Comparison of ENCODE assay signal across 16 cellular contexts in genomic region chr5:54390539-54391031, GRCh38.
A peak's percentile ranks its signal among the peaks of the same experiment; 100 is the strongest.
DNase-seq lines count a peak whose midpoint lies in the region; ATAC-seq and TF ChIP-seq lines count a peak whose summit lies in the region.
"Had no signal": no experiment of that assay in that cellular context is flagged by ENCODE, and none has a peak within 500 bp of the region (broad histone marks: within the 10 kb centered on the region; RNA-seq: fewer than 3 reads in every experiment).

No MANE protein-coding gene starts in this region.

- H3K4me1 Mint-ChIP-seq in GM23338: peaks cover 3% of the 10 kb centered on the region
- H3K4me1 Mint-ChIP-seq: central memory CD8-positive, alpha-beta T cell; T-helper 17 cell had no signal

- H2AFZ ChIP-seq in GM23338 (peak overlapping the region; percentile 78; the same call in 1 of the 2 replicates), hepatocyte (no peak overlapping the region), Karpas-422 (ENCODE audit: low read length) (no peak overlapping the region)

- H3K9me2 ChIP-seq in GM23338 (ENCODE audit: insufficient read depth) (0 out of 2 replicates have a peak, but pooled peaks cover 3% of the 10 kb centered on the region), hepatocyte (replicated peaks; ENCODE audit: insufficient read depth) (no peaks in the 10 kb centered on the region), Karpas-422 (replicated peaks; ENCODE audit: insufficient read depth, low read length) (no peaks in the 10 kb centered on the region)

- H3K4me3 Mint-ChIP-seq in GM23338: no peak overlapping the region
- H3K4me3 Mint-ChIP-seq: central memory CD8-positive, alpha-beta T cell; T-helper 17 cell had no signal

- H3K36me3 ChIP-seq in GM23338 (ENCODE audit: insufficient read depth): no peaks in the 10 kb centered on the region; the same call in 1 of the 2 replicates
- no peaks in the 10 kb centered on the region for H3K36me3 ChIP-seq in SJCRH30
- no peaks in the 10 kb centered on the region for H3K36me3 ChIP-seq in hepatocyte (replicated peaks; ENCODE audit: insufficient read depth, low read depth)
- H3K36me3 ChIP-seq in Karpas-422 (ENCODE audit: insufficient read depth, low read length): no peaks in the 10 kb centered on the region

- H3K27me3 Mint-ChIP-seq in GM23338 (ENCODE audit: insufficient read depth, low read depth, poor library complexity): no peaks in the 10 kb centered on the region

- H3K36me3 Mint-ChIP-seq in GM23338 (ENCODE audit: low read depth): no peaks in the 10 kb centered on the region

- DNase-seq in GM12864 (ENCODE audit: low read depth): peak; percentile 8
- DNase-seq in GM23338 (ENCODE audit: low spot score): no peak
- DNase-seq in SJCRH30: peak; percentile 50 to 67
- DNase-seq in hepatocyte (ENCODE audit: low spot score): no peak
- DNase-seq in iPS-NIHi7 (ENCODE audit: extremely low spot score): no peak
- DNase-seq in Karpas-422: no peak
- DNase-seq in cerebellar cortex (ENCODE audit: low spot score): no peak
- DNase-seq: activated CD4-positive, alpha-beta T cell treated with anti-CD3 and anti-CD28 coated beads, Interleukin-2, amount 50 U/mL, for 48 hours; activated gamma-delta T cell treated with Interleukin-2 at 50 U/mL for 16 hours; effector CD4-positive, alpha-beta T cell; left ventricle myocardium superior; Right ventricle myocardium superior; stimulated activated CD4-positive, alpha-beta T cell treated with anti-CD3 and anti-CD28 coated beads, Interleukin-15, amount 100 ng/mL, for 24 hours; T-helper 17 cell had no signal

- peaks cover 5% of the 10 kb centered on the region; the same call in 1 of the 2 replicates for H3K4me1 ChIP-seq in GM23338 (ENCODE audit: insufficient read depth)
- H3K4me1 ChIP-seq in SJCRH30: peaks cover 41% of the 10 kb centered on the region
- peaks cover 11% of the 10 kb centered on the region for H3K4me1 ChIP-seq in hepatocyte (ENCODE audit: insufficient read depth)
- no peaks in the 10 kb centered on the region for H3K4me1 ChIP-seq in Karpas-422 (ENCODE audit: low read length)

- no peaks in the 10 kb centered on the region; the same call in 2 of the 3 replicates for H3K9me3 Mint-ChIP-seq in GM23338
- H3K9me3 Mint-ChIP-seq: central memory CD8-positive, alpha-beta T cell had no signal

- no peak overlapping the region for H3K27ac ChIP-seq in GM23338 (ENCODE audit: low read depth)
- H3K27ac ChIP-seq in SJCRH30: peak overlapping the region; percentile 88
- H3K27ac ChIP-seq in hepatocyte: peak overlapping the region; percentile 43
- no peak overlapping the region for H3K27ac ChIP-seq in Karpas-422 (ENCODE audit: low read length)

- no peak overlapping the region for H3K27ac Mint-ChIP-seq in GM23338
- H3K27ac Mint-ChIP-seq: T-helper 17 cell had no signal

- no peak overlapping the region for H3K4me2 ChIP-seq in GM23338
- no peak overlapping the region for H3K4me2 ChIP-seq in hepatocyte
- H3K4me2 ChIP-seq in Karpas-422 (ENCODE audit: low read depth, low read length, poor library complexity, severe bottlenecking): no peak overlapping the region

- H3K79me2 ChIP-seq in GM23338 (replicated peaks; ENCODE audit: insufficient read depth) (no peaks in the 10 kb centered on the region), hepatocyte (no peaks in the 10 kb centered on the region), Karpas-422 (ENCODE audit: low read length) (no peaks in the 10 kb centered on the region)

- no peaks in the 10 kb centered on the region for H3F3A ChIP-seq in GM23338 (replicated peaks; ENCODE audit: low read depth)

- no peak for ATAC-seq in GM23338
- ATAC-seq: left ventricle myocardium superior, right cardiac atrium, T-helper 17 cell had no signal

- TF ChIP-seq CTCF in GM12864 (IDR thresholded peaks at IDR 0.05; ENCODE audit: low read depth, low read length, missing control alignments) (no peak), GM23338 (conservative IDR thresholded peaks at IDR 0.05; ENCODE audit: low read depth in 2 of 2) (no peak), hepatocyte (IDR thresholded peaks at IDR 0.05; ENCODE audit: poor library complexity) (no peak)

- H3K9ac ChIP-seq in Karpas-422 (ENCODE audit: low read length): no peak overlapping the region

- 93% methylated on average over 5 of the region's 5 CpGs for WGBS in hepatocyte (ENCODE audit: low lambda C conversion rate, missing lambda C conversion rate)

- H4K20me1 ChIP-seq in GM23338 (replicated peaks; ENCODE audit: insufficient read depth) (no peaks in the 10 kb centered on the region), hepatocyte (ENCODE audit: insufficient read depth, poor library complexity, severe bottlenecking) (no peaks in the 10 kb centered on the region), Karpas-422 (ENCODE audit: insufficient read depth, low read depth, low read length) (no peaks in the 10 kb centered on the region)

- H3K27me3 ChIP-seq in GM23338 (ENCODE audit: insufficient read depth) (no peaks in the 10 kb centered on the region), SJCRH30 (no peaks in the 10 kb centered on the region), hepatocyte (no peaks in the 10 kb centered on the region), Karpas-422 (ENCODE audit: low read length) (no peaks in the 10 kb centered on the region)

- H3K9me3 ChIP-seq in SJCRH30 (replicated peaks) (no peaks in the 10 kb centered on the region), hepatocyte (ENCODE audit: low read depth) (no peaks in the 10 kb centered on the region), Karpas-422 (ENCODE audit: low read length) (no peaks in the 10 kb centered on the region)

- H3K4me3 ChIP-seq in GM12864 (ENCODE audit: low read depth, low read length): no peak overlapping the region
- H3K4me3 ChIP-seq in GM23338: no peak overlapping the region
- H3K4me3 ChIP-seq in SJCRH30: peak overlapping the region; percentile 40
- H3K4me3 ChIP-seq in hepatocyte: no peak overlapping the region
- H3K4me3 ChIP-seq in Karpas-422 (ENCODE audit: low read length): no peak overlapping the region

TF ChIP-seq in GM23338, 12 proteins besides CTCF, POLR2A, EP300 and RAD21:
- TF ChIP-seq REST (IDR thresholded peaks at IDR 0.05; ENCODE audit: unreplicated experiment): no peak

Comparison
In these comparisons a context has a peak if more than half of its experiments do, and no peak if none do; other contexts are left out.
1. DNase-seq: peak in GM12864 (single experiment) and SJCRH30 (2 of 2); none in GM23338 (single experiment), hepatocyte (single experiment), iPS-NIHi7 (single experiment), Karpas-422 (single experiment) and cerebellar cortex (single experiment).
2. H3K27ac ChIP-seq: peak in SJCRH30 (single experiment) and hepatocyte (single experiment); none in GM23338 (single experiment) and Karpas-422 (single experiment).